ENCODE assay signal across 9 cellular contexts in the genomic region with DNA sequence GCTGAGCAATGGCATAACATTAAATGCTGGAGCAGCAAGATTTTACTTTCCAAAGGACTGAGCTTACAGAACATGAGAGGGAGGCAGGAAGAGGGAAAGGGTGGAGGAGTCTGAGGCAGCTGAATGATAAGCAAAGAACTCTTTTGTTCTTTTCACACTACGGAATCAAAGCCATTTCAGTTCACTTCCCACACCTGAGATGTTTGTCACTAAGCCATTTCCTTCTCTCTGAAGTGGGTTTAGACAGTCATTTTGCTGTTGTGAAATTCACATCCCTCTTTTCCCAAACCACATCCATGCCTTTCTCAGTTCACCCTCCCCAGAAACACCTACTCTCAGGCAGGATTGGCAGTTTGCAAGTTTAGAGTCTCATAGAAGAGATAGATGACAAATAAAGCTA.
DNase-seq lines count a peak whose midpoint lies in the region; ATAC-seq lines count a peak whose summit lies in the region.
"Had no signal": no experiment of that assay in that cellular context is flagged by ENCODE, and none has a peak within 500 bp of the region (broad histone marks: within the 10 kb centered on the region; RNA-seq: fewer than 3 reads in every experiment).

No MANE protein-coding gene starts in this region.

- no peak overlapping the region for H3K4me3 ChIP-seq in BLaER1
- no peak overlapping the region for H3K4me3 ChIP-seq in mesendoderm (ENCODE audit: low read length)

- ATAC-seq in HG03432 (IDR thresholded peaks at IDR 0.05; ENCODE audit: unreplicated experiment) = peak; percentile 27
- ATAC-seq in GM19023 (IDR thresholded peaks at IDR 0.05; ENCODE audit: unreplicated experiment) = no peak
- ATAC-seq in HG03571 (IDR thresholded peaks at IDR 0.05; ENCODE audit: unreplicated experiment) = no peak

- no peak overlapping the region for H3K23ac ChIP-seq in mesendoderm (ENCODE audit: low read length)

- H4K20me1 ChIP-seq in BLaER1 = no peaks in the 10 kb centered on the region

- no peak overlapping the region for H2BK5ac ChIP-seq in mesendoderm (ENCODE audit: low read length)

- H3K36me3 ChIP-seq in BLaER1 (no peaks in the 10 kb centered on the region), mesendoderm (ENCODE audit: control insufficient read depth, insufficient read depth, low read length) (no peaks in the 10 kb centered on the region)

- H3K4ac ChIP-seq in mesendoderm (ENCODE audit: low read depth, low read length) = no peak overlapping the region

- no peaks in the 10 kb centered on the region for H3K27me3 ChIP-seq in BLaER1
- H3K27me3 ChIP-seq in mesendoderm (ENCODE audit: insufficient read depth, low read length, poor library complexity) = no peaks in the 10 kb centered on the region

- H3K79me1 ChIP-seq in mesendoderm (ENCODE audit: low read length) = no peaks in the 10 kb centered on the region

- peak overlapping the region; percentile 30; the same call in 1 of the 2 replicates for H3K4me2 ChIP-seq in BLaER1
- H3K4me2 ChIP-seq in mesendoderm (ENCODE audit: low read length) = no peak overlapping the region

- H4K8ac ChIP-seq in mesendoderm (ENCODE audit: low read depth, low read length) = no peak overlapping the region

- no peak overlapping the region for H2BK120ac ChIP-seq in mesendoderm (ENCODE audit: low read depth, low read length)

- H3K4me1 ChIP-seq in BLaER1 (peaks cover 14% of the 10 kb centered on the region), mesendoderm (ENCODE audit: control insufficient read depth, low read depth, low read length) (peaks cover 6% of the 10 kb centered on the region)

- H3K18ac ChIP-seq in mesendoderm (ENCODE audit: low read length) = peak overlapping the region; percentile 4

- WGBS in mesendoderm (ENCODE audit: extremely low coverage, insufficient coverage, low lambda C conversion rate) = no CpG with 5 or more reads among the region's 1 CpG

- H3K9ac ChIP-seq in BLaER1 = no peak overlapping the region
- no peak overlapping the region for H3K9ac ChIP-seq in mesendoderm (ENCODE audit: low read length)

- DNase-seq in astrocyte of the hippocampus (ENCODE audit: low read depth, low spot score) (peak; percentile 51), mesendoderm (peak; percentile 68), NCI-H1436 treated with DMSO at 0.1 percent for 48 hours (lab: John Stamatoyannopoulos, UW) (no peak), hepatic stellate cell (ENCODE audit: low spot score) (no peak)

- H3K79me2 ChIP-seq in mesendoderm (ENCODE audit: control insufficient read depth, insufficient read depth, low read length) = no peaks in the 10 kb centered on the region

- H3K9me3 ChIP-seq in BLaER1 = peaks cover 20% of the 10 kb centered on the region

- no peak overlapping the region for H4K5ac ChIP-seq in mesendoderm (ENCODE audit: low read length)

- no peak overlapping the region for H2AK5ac ChIP-seq in mesendoderm (ENCODE audit: low read length)

- H3K27ac ChIP-seq in BLaER1 (no peak overlapping the region), mesendoderm (ENCODE audit: low read depth, low read length) (no peak overlapping the region)
- H3K27ac ChIP-seq: C4-2B had no signal

- no peak overlapping the region for H3K56ac ChIP-seq in mesendoderm (ENCODE audit: low read length)

- H2BK15ac ChIP-seq in mesendoderm (replicated peaks; ENCODE audit: low read depth) = no peak overlapping the region

Comparison
In these comparisons a context has a peak if more than half of its experiments do, and no peak if none do; other contexts are left out.
1. DNase-seq: peak in astrocyte of the hippocampus (single experiment) and mesendoderm (single experiment); none in NCI-H1436 treated with DMSO at 0.1 percent for 48 hours (single experiment) and hepatic stellate cell (single experiment).